In the genomic region with DNA sequence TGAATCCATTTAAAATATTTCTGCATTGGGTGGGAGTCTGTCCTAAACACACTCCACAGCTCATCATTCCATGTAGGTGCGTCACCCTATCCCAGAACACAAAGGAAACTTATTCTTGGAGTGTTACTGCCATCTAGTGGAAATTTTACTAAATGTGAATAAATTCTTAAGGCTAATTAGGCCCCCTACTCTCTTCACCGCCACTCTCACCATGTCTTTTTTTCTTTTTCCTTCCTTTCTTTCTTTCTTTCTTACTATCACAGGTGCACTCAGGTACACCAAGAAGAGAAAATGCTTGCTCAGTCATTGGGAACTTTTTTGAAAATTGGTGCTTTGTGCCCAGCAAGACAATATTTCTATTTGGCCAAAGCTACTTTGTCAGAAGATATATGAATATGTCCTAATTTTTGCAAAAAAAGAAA, we compare ENCODE assay signal across 1 cellular context.
TF ChIP-seq lines count a peak whose summit lies in the region.

No MANE protein-coding gene starts in this region.

TF ChIP-seq in IMR-90, 13 proteins besides CTCF, POLR2A, EP300 and RAD21:
- TF ChIP-seq SMC3 (IDR thresholded peaks at IDR 0.05; ENCODE audit: low read depth, low read length): peak; percentile 58
- TF ChIP-seq FOS (IDR thresholded peaks at IDR 0.05; ENCODE audit: low read depth, low read length): peak; percentile 50; the same call in 1 of the 2 replicates
- no peak for TF ChIP-seq CHD1 (IDR thresholded peaks at IDR 0.05; ENCODE audit: low read depth, low read length)
